ENCODE assay signal across 8 cellular contexts in the genomic region with DNA sequence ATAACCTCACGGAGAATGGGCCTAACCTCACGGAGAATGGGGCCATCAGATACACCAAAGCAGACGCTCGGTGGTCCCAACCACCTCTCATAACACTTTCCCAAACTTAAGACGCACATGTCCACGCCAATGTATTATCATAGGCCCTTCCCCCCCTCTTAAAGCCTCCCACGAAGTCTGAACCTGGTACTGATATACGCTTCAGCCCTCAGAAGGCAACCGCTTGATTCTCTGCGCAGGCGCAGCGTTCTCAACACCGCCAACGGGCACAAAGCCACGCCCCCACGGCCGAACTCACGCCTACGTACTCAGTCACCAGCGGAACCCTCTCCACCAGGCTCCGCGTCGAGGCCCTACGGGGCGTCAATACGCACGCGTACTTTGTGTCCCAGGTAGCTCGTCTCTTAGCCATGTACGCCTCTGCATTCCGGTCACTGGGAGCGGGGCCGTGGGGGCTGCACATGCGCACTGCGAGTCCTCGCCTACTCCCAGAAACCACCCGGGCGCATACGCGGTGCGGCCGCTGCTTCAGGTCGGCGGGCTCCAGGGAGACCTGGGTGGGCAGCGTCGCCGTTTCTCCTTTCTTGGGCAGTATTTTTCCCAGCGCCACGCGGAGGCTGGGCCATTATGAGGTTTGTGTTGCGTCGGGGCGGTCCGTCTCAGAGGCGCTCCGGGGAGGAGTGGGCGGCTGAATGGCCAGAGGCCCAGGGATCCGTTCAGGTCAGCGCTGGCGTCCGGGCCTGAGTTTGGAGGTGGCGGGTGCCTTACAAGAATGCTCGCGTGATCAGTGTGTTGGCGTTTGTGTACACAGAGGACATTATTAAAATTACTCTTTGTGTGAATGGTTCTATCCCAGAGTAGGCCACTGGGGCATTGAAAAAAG. TPM values are rescaled to one million over a fixed set of nuclear protein-coding genes. Genes with fewer than 3 reads are reported as not detected.
DNase-seq lines count a peak whose midpoint lies in the region; ATAC-seq and TF ChIP-seq lines count a peak whose summit lies in the region.

No MANE protein-coding gene starts in this region.

- peaks cover 44 to 76% (median 76%) of the 10 kb centered on the region in 3 donors for H3K36me3 Mint-ChIP-seq in naive thymus-derived CD8-positive, alpha-beta T cell

- peaks cover 28 to 96% (median 59%) of the 10 kb centered on the region in 9 donors for H3K9me3 Mint-ChIP-seq in naive thymus-derived CD8-positive, alpha-beta T cell

- H3K27me3 ChIP-seq in Peyer's patch = no peaks in the 10 kb centered on the region

- peak overlapping the region; percentile 79 to 99 (median 94) for H3K27ac Mint-ChIP-seq in naive thymus-derived CD8-positive, alpha-beta T cell

- peak overlapping the region; percentile 63 to 82 (median 78) for H3K27ac ChIP-seq in Peyer's patch

- ATAC-seq in HG03565 (IDR thresholded peaks at IDR 0.05; ENCODE audit: unreplicated experiment) = peak; percentile 73
- peak; percentile 96 to 98 for ATAC-seq in naive thymus-derived CD8-positive, alpha-beta T cell

- TF ChIP-seq CTCF in Peyer's patch (IDR thresholded peaks at IDR 0.05) (no peak), fibroblast of the aortic adventitia (IDR thresholded peaks at IDR 0.05; ENCODE audit: insufficient read depth, low read length) (no peak)

- H3K4me3 ChIP-seq in Peyer's patch (peak overlapping the region; percentile 50 to 68 (median 57)), fibroblast of the aortic adventitia (ENCODE audit: low read depth, low read length) (peak overlapping the region; percentile 81)

- H3K4me1 ChIP-seq in Peyer's patch = no peaks in the 10 kb centered on the region

- H3K36me3 ChIP-seq in Peyer's patch = no peaks in the 10 kb centered on the region

- H3K4me1 Mint-ChIP-seq in naive thymus-derived CD8-positive, alpha-beta T cell = peaks cover 7 to 25% (median 23%) of the 10 kb centered on the region in 4 donors

- POLR2A ChIA-PET in naive thymus-derived CD8-positive, alpha-beta T cell (lab: Charles Lee) = interaction anchor here (0.7 to 1.7 kb wide), 4 partner anchors 9 to 304 kb away, joined by 3 to 10 read pairs (median 3); a partner anchor contains a TSS

- H3K27me3 Mint-ChIP-seq in naive thymus-derived CD8-positive, alpha-beta T cell = no peaks in the 10 kb centered on the region

- DNase-seq in Peyer's patch (peak; percentile 74 to 93 (median 82)), activated gamma-delta T cell (lab: John Stamatoyannopoulos, UW) (peak; percentile 35), fibroblast of the aortic adventitia (ENCODE audit: low read depth) (peak; percentile 92), NOMO-1 (lab: John Stamatoyannopoulos, UW; ENCODE audit: unreplicated experiment in 2 of 2) (no peak)
- DNase-seq in naive thymus-derived CD8-positive, alpha-beta T cell = peak; percentile 59 to 94 (median 81)
- DNase-seq in stimulated activated CD8-positive, alpha-beta memory T cell treated with anti-CD3 and anti-CD28 coated beads, Interleukin-7, amount 100 ng/mL, for 4 hours (ENCODE audit: low read depth in 2 of 2) = peak; percentile 70 to 76

- peak; percentile 30 for TF ChIP-seq POLR2A in GM10847 (IDR thresholded peaks at IDR 0.05; ENCODE audit: extremely low read depth, insufficient read length)
- TF ChIP-seq POLR2A in Peyer's patch (IDR thresholded peaks at IDR 0.05) = no peak

- peaks cover 0 to 16% (median 0%) of the 10 kb centered on the region in 4 donors for H3K9me3 ChIP-seq in Peyer's patch

- peak overlapping the region; percentile 89 to 98 (median 94) for H3K4me3 Mint-ChIP-seq in naive thymus-derived CD8-positive, alpha-beta T cell

RNA-seq across cellular contexts. Expression of a gene that starts 25.3 kb away (rescaled TPM):
- total RNA-seq in Peyer's patch (10 to 100 TPM in 1 of 4 donors, 1 to 10 TPM in 3; 1.9 to 10.7 (median 3.0) TPM), fibroblast of the aortic adventitia (ENCODE audit: low replicate concordance) (1.4 and 5.4 TPM in 2 replicates)
- 1 to 10 TPM; 5.8 to 7.1 TPM for total RNA-seq in naive thymus-derived CD8-positive, alpha-beta T cell
- 1 to 10 TPM; 5.6 to 6.8 (median 6.5) TPM for polyA plus RNA-seq in naive thymus-derived CD8-positive, alpha-beta T cell

RNA-seq across cellular contexts. Expression of a gene that starts 36.1 kb away (rescaled TPM):
- total RNA-seq in Peyer's patch = 1 to 10 TPM; 1.3 to 3.6 (median 3.3) TPM
- total RNA-seq in fibroblast of the aortic adventitia (ENCODE audit: low replicate concordance) = 8.3 and 12.1 TPM in 2 replicates
- total RNA-seq in naive thymus-derived CD8-positive, alpha-beta T cell = 10 to 100 TPM; 12.1 to 13.5 TPM
- 10 to 100 TPM; 14.0 to 17.3 (median 14.5) TPM for polyA plus RNA-seq in naive thymus-derived CD8-positive, alpha-beta T cell

RNA-seq across cellular contexts. Expression of a gene that starts 53.4 kb away (rescaled TPM):
- total RNA-seq in Peyer's patch = 10 to 100 TPM; 14.9 to 19.0 (median 15.3) TPM
- 6.1 and 9.6 TPM in 2 replicates for total RNA-seq in fibroblast of the aortic adventitia (ENCODE audit: low replicate concordance)
- 10 to 100 TPM; 12.3 to 12.4 TPM for total RNA-seq in naive thymus-derived CD8-positive, alpha-beta T cell
- polyA plus RNA-seq in naive thymus-derived CD8-positive, alpha-beta T cell = 1 to 10 TPM; 7.4 to 8.9 (median 7.4) TPM

Comparison
In these comparisons a context has a peak if more than half of its experiments do, and no peak if none do; other contexts are left out.
1. DNase-seq: peak in Peyer's patch (3 of 3), activated gamma-delta T cell (single experiment), fibroblast of the aortic adventitia (single experiment), naive thymus-derived CD8-positive, alpha-beta T cell (10 of 10) and stimulated activated CD8-positive, alpha-beta memory T cell treated with anti-CD3 and anti-CD28 coated beads, Interleukin-7, amount 100 ng/mL, for 4 hours (2 of 2); none in NOMO-1 (0 of 2).